In genomic region chr19:16571283-16571682, GRCh38 we compare ENCODE assay signal across 8 cellular contexts. TPM values are rescaled to one million over a fixed set of nuclear protein-coding genes. Genes with fewer than 3 reads are reported as not detected.
DNase-seq lines count a peak whose midpoint lies in the region; ATAC-seq and TF ChIP-seq lines count a peak whose summit lies in the region.

No MANE protein-coding gene starts in this region.

- peak overlapping the region; percentile 72 for H3K4me3 ChIP-seq in CD8-positive, alpha-beta memory T cell (ENCODE audit: low read length)
- H3K4me3 ChIP-seq in IMR-90 (ENCODE audit: insufficient read depth, low read depth, low read length) (peak overlapping the region; percentile 78), thyroid gland (replicated peaks in 1 of 3) (peak overlapping the region; percentile 73 to 75 (median 75))

- dilution Hi-C loops in IMR-90 (cut with HindIII; ENCODE audit: low sequenced_read_pairs, unreplicated experiment): no loop called here

- no peak for TF ChIP-seq RAD21 in IMR-90 (IDR thresholded peaks at IDR 0.05; ENCODE audit: low read length)

- H3K4me1 ChIP-seq in CD8-positive, alpha-beta memory T cell (ENCODE audit: insufficient read depth, low read length): peaks cover 62% of the 10 kb centered on the region
- H3K4me1 ChIP-seq in IMR-90 (ENCODE audit: control insufficient read depth, insufficient read depth, low read length) (peaks cover 13% of the 10 kb centered on the region), thyroid gland (peaks cover 24 to 25% of the 10 kb centered on the region in 2 donors)

- H3K27me3 Mint-ChIP-seq in CD8-positive, alpha-beta memory T cell: no peaks in the 10 kb centered on the region
- no peaks in the 10 kb centered on the region for H3K27me3 Mint-ChIP-seq in activated T-helper 2 cell treated with anti-CD3 and anti-CD28 coated beads, Interferon-gamma antibody, Interleukin-2, Interleukin-4, amounts not matched to agents 10 μg/mL and 5 μg/mL and 100 μg/mL, durations not matched to agents 14 hours and 24 hours and 36 hours (ENCODE audit: low read depth)

- no peak overlapping the region; the same call in none of the 2 replicates for H4K5ac ChIP-seq in IMR-90 (ENCODE audit: low read depth, low read length)

- peaks cover 5% of the 10 kb centered on the region for H3K36me3 ChIP-seq in CD8-positive, alpha-beta memory T cell (ENCODE audit: insufficient read depth, low read length)
- H3K36me3 ChIP-seq in IMR-90 (ENCODE audit: control insufficient read depth, insufficient read depth, low read length) (peaks cover 33% of the 10 kb centered on the region), thyroid gland (peaks cover 19 to 22% of the 10 kb centered on the region in 2 donors)

- H2BK15ac ChIP-seq in IMR-90 (ENCODE audit: low read depth, low read length): no peak overlapping the region

- H4K8ac ChIP-seq in IMR-90 (ENCODE audit: low read depth in 2 of 2, low read length in 2 of 2): peak overlapping the region; percentile 5 to 74; a peak in 3 of 4 replicates

- peak overlapping the region; percentile 92 for H3K23ac ChIP-seq in IMR-90 (ENCODE audit: low read depth, low read length)

- H4K91ac ChIP-seq in IMR-90 (ENCODE audit: insufficient read depth, low read depth, low read length): peak overlapping the region; percentile 32; the same call in 1 of the 2 replicates

- intact Hi-C loops in IMR-90 (cut with micrococcal nuclease) (loop anchor here (5.0 kb wide), 1 partner anchor 56 kb away; the partner anchor contains the start of gene MED26), thyroid gland (cut with DNase I) (loop anchor here (5.0 kb wide), 1 partner anchor 56 kb away; the partner anchor contains the start of gene MED26)
- intact Hi-C loops in activated T-helper 2 cell treated with anti-CD3 and anti-CD28 coated beads, Interferon-gamma antibody, Interleukin-2, Interleukin-4, amounts not matched to agents 10 μg/mL and 5 μg/mL and 100 μg/mL, durations not matched to agents 14 hours and 24 hours and 36 hours (cut with micrococcal nuclease): loop anchor here (5.0 kb wide), 1 partner anchor 74 kb away; the partner anchor contains the start of genes C19orf44 and CALR3

- peak overlapping the region; percentile 98 for H2AFZ ChIP-seq in IMR-90 (replicated peaks; ENCODE audit: low read length, poor library complexity)

- POLR2A ChIA-PET in CD8-positive, alpha-beta memory T cell (lab: Charles Lee): interaction anchor here (0.5 to 2.2 kb wide), 4 partner anchors 13 to 71 kb away, joined by 3 to 15 read pairs (median 10); no protein-coding TSS in a partner anchor
- POLR2A ChIA-PET in IMR-90 (lab: Charles Lee; ENCODE audit: unreplicated experiment): no interaction called here

- H3K9ac ChIP-seq in IMR-90 (ENCODE audit: low read depth, low read length): peak overlapping the region; percentile 59

- peak overlapping the region; percentile 76; the same call in 1 of the 2 replicates for H2AK5ac ChIP-seq in IMR-90 (ENCODE audit: low read depth, low read length)

- no peak for TF ChIP-seq POLR2A in IMR-90 (IDR thresholded peaks at IDR 0.05; ENCODE audit: low read depth, low read length)
- no peak for TF ChIP-seq POLR2A in thyroid gland (IDR thresholded peaks at IDR 0.05)

- no TSS peak for BruUV-seq in IMR-90 (replicated peaks; lab: Mats Ljungman, UMichigan)

- peaks cover 51 to 74% (median 62%) of the 10 kb centered on the region in 3 donors for H3K4me1 Mint-ChIP-seq in CD8-positive, alpha-beta memory T cell
- peaks cover 46% of the 10 kb centered on the region for H3K4me1 Mint-ChIP-seq in activated T-helper 2 cell treated with anti-CD3 and anti-CD28 coated beads, Interferon-gamma antibody, Interleukin-2, Interleukin-4, amounts not matched to agents 10 μg/mL and 5 μg/mL and 100 μg/mL, durations not matched to agents 14 hours and 24 hours and 36 hours (ENCODE audit: low read depth)

- H3K36me3 Mint-ChIP-seq in CD8-positive, alpha-beta memory T cell: peaks cover 0 to 63% (median 9%) of the 10 kb centered on the region in 3 donors
- H3K36me3 Mint-ChIP-seq in activated T-helper 2 cell treated with anti-CD3 and anti-CD28 coated beads, Interferon-gamma antibody, Interleukin-2, Interleukin-4, amounts not matched to agents 10 μg/mL and 5 μg/mL and 100 μg/mL, durations not matched to agents 14 hours and 24 hours and 36 hours (ENCODE audit: low read depth): peaks cover 76% of the 10 kb centered on the region

- no peak overlapping the region for H2BK20ac ChIP-seq in IMR-90 (ENCODE audit: low read depth, low read length)

- peak overlapping the region; percentile 94 for H3K4me2 ChIP-seq in IMR-90 (ENCODE audit: low read depth, low read length)

- H2AK9ac ChIP-seq in IMR-90 (replicated peaks; ENCODE audit: low read depth, low read length, poor library complexity): peak overlapping the region; percentile 99

- peak overlapping the region; percentile 85 for H3K27ac ChIP-seq in CD8-positive, alpha-beta memory T cell (ENCODE audit: low read depth, low read length)
- H3K27ac ChIP-seq in IMR-90 (ENCODE audit: insufficient read depth, low read length) (peak overlapping the region; percentile 35), thyroid gland (peak overlapping the region in 1 of 3 donors; percentile 56)

- no peak for DNase-seq in CD8-positive, alpha-beta memory T cell
- DNase-seq in IMR-90 (peak; percentile 36), iris pigment epithelial cell (ENCODE audit: low read depth) (peak; percentile 53), thyroid gland (no peak), amniotic stem cell (lab: John Stamatoyannopoulos, UW) (no peak), NCI-H187 (lab: John Stamatoyannopoulos, UW) (no peak)
- DNase-seq in activated T-helper 2 cell treated with anti-CD3 and anti-CD28 coated beads, Interferon-gamma antibody, Interleukin-2, Interleukin-4, amounts not matched to agents 10 μg/mL and 5 μg/mL and 100 μg/mL, durations not matched to agents 14 hours and 24 hours and 36 hours (ENCODE audit: low spot score): no peak
- DNase-seq in activated CD4-positive, alpha-beta T cell treated with anti-CD3 and anti-CD28 coated beads, Interleukin-2, amount 50 U/mL, for 48 hours: no peak

- H4K20me1 ChIP-seq in IMR-90 (ENCODE audit: insufficient read depth, low read length): peaks cover 33% of the 10 kb centered on the region

- no peak overlapping the region for H2BK120ac ChIP-seq in IMR-90 (ENCODE audit: low read depth, low read length)

- CTCF ChIA-PET in CD8-positive, alpha-beta memory T cell (lab: Charles Lee): interaction anchor here (1.0 kb wide), 1 partner anchor 9 kb away, joined by 3 read pairs; no protein-coding TSS in a partner anchor
- CTCF ChIA-PET in IMR-90 (lab: Yijun Ruan, JAX): no interaction called here

- H3K27me3 ChIP-seq in CD8-positive, alpha-beta memory T cell (ENCODE audit: insufficient read depth, low read length, poor library complexity, severe bottlenecking): no peaks in the 10 kb centered on the region
- H3K27me3 ChIP-seq in IMR-90 (ENCODE audit: control insufficient read depth, insufficient read depth, low read length) (no peaks in the 10 kb centered on the region), thyroid gland (no peaks in the 10 kb centered on the region)

- peak overlapping the region; percentile 83 for H3K4ac ChIP-seq in IMR-90 (ENCODE audit: low read depth, low read length)

- ATAC-seq in IMR-90 (ENCODE audit: low read depth): no peak

- H3K18ac ChIP-seq in IMR-90 (ENCODE audit: low read depth, low read length): no peak overlapping the region

- H3K9me3 Mint-ChIP-seq in CD8-positive, alpha-beta memory T cell: no peaks in the 10 kb centered on the region
- H3K9me3 Mint-ChIP-seq in activated T-helper 2 cell treated with anti-CD3 and anti-CD28 coated beads, Interferon-gamma antibody, Interleukin-2, Interleukin-4, amounts not matched to agents 10 μg/mL and 5 μg/mL and 100 μg/mL, durations not matched to agents 14 hours and 24 hours and 36 hours: peaks cover 7% of the 10 kb centered on the region

- peak overlapping the region; percentile 76 to 91 (median 83) for H3K4me3 Mint-ChIP-seq in CD8-positive, alpha-beta memory T cell
- peak overlapping the region; percentile 91 for H3K4me3 Mint-ChIP-seq in activated T-helper 2 cell treated with anti-CD3 and anti-CD28 coated beads, Interferon-gamma antibody, Interleukin-2, Interleukin-4, amounts not matched to agents 10 μg/mL and 5 μg/mL and 100 μg/mL, durations not matched to agents 14 hours and 24 hours and 36 hours (ENCODE audit: low read depth)

- H3K9me3 ChIP-seq in CD8-positive, alpha-beta memory T cell (ENCODE audit: low read length): no peaks in the 10 kb centered on the region
- H3K9me3 ChIP-seq in IMR-90 (ENCODE audit: control insufficient read depth, insufficient read depth, low read length) (no peaks in the 10 kb centered on the region), thyroid gland (no peaks in the 10 kb centered on the region)

- H3K79me1 ChIP-seq in IMR-90 (ENCODE audit: low read depth in 1 of 2, low read length in 2 of 2): peaks cover 38 to 94% of the 10 kb centered on the region in 2 experiments

- H3K14ac ChIP-seq in IMR-90 (replicated peaks; ENCODE audit: low read depth, low read length): peak overlapping the region; percentile 72

- WGBS in IMR-90 (ENCODE audit: extremely low coverage in 2 of 2, insufficient read length in 1 of 2), 2 experiments: 44% methylated on average over 3 of the region's 6 CpGs; no CpG with 5 or more reads in 1 of the 2 experiments
- 18 to 23% methylated on average over 5 to 6 of the region's 6 CpGs for WGBS in thyroid gland, 2 donors

- in situ Hi-C loops in IMR-90 (cut with MboI; ENCODE audit: low sequenced_read_pairs): no loop called here

- H2BK5ac ChIP-seq in IMR-90 (ENCODE audit: low read depth, low read length, poor library complexity, severe bottlenecking): no peak overlapping the region

- peaks cover 23% of the 10 kb centered on the region for H3K9me1 ChIP-seq in IMR-90 (ENCODE audit: insufficient read depth, low read length)

- TF ChIP-seq CTCF in IMR-90 (conservative IDR thresholded peaks at IDR 0.05; ENCODE audit: low read depth, low read length): no peak
- no peak for TF ChIP-seq CTCF in thyroid gland (IDR thresholded peaks at IDR 0.05)

- H3K56ac ChIP-seq in IMR-90 (ENCODE audit: extremely low read depth, insufficient read depth, low read length): peak overlapping the region; percentile 47; the same call in 1 of the 2 replicates

- H3K27ac Mint-ChIP-seq in CD8-positive, alpha-beta memory T cell: peak overlapping the region; percentile 46 to 99 (median 86)
- peak overlapping the region; percentile 76 for H3K27ac Mint-ChIP-seq in activated T-helper 2 cell treated with anti-CD3 and anti-CD28 coated beads, Interferon-gamma antibody, Interleukin-2, Interleukin-4, amounts not matched to agents 10 μg/mL and 5 μg/mL and 100 μg/mL, durations not matched to agents 14 hours and 24 hours and 36 hours

RNA-seq across cellular contexts. Expression of gene SLC35E1, which starts 0.9 kb away (rescaled TPM):
- total RNA-seq in CD8-positive, alpha-beta memory T cell: 10 to 100 TPM; 41.9 to 43.8 TPM
- polyA plus RNA-seq in CD8-positive, alpha-beta memory T cell: 30.6 TPM
- total RNA-seq in IMR-90 (2012; rRNA removed): 22.6 and 25.8 TPM in 2 replicates
- 38.0 and 46.7 TPM in 2 replicates for polyA plus RNA-seq in IMR-90 (2012; rRNA removed)
- polyA plus RNA-seq in IMR-90 (2012; cell fraction: cytosol; rRNA removed): 18.1 and 27.8 TPM in 2 replicates
- polyA plus RNA-seq in IMR-90 (2012; cell fraction: nucleus; rRNA removed; ENCODE audit: low replicate concordance): 33.2 and 71.8 TPM in 2 replicates
- 55.3 and 56.0 TPM in 2 replicates for total RNA-seq in activated T-helper 2 cell treated with anti-CD3 and anti-CD28 coated beads, Interferon-gamma antibody, Interleukin-2, Interleukin-4, amounts not matched to agents 10 μg/mL and 5 μg/mL and 100 μg/mL, durations not matched to agents 14 hours and 24 hours and 36 hours
- 10 to 100 TPM; 33.3 to 49.3 (median 38.6) TPM for total RNA-seq in thyroid gland

RNA-seq across cellular contexts. Expression of gene CHERP, which starts 29.0 kb away (rescaled TPM):
- 10 to 100 TPM; 73.1 to 74.2 TPM for total RNA-seq in CD8-positive, alpha-beta memory T cell
- polyA plus RNA-seq in CD8-positive, alpha-beta memory T cell: 20.3 TPM
- total RNA-seq in IMR-90 (2012; rRNA removed): 0.54 and 1.1 TPM in 2 replicates
- 13.5 and 15.6 TPM in 2 replicates for polyA plus RNA-seq in IMR-90 (2012; rRNA removed)
- polyA plus RNA-seq in IMR-90 (2012; cell fraction: cytosol; rRNA removed): 9.4 and 12.9 TPM in 2 replicates
- polyA plus RNA-seq in IMR-90 (2012; cell fraction: nucleus; rRNA removed; ENCODE audit: low replicate concordance): 37.1 and 59.7 TPM in 2 replicates
- 79.1 and 82.3 TPM in 2 replicates for total RNA-seq in activated T-helper 2 cell treated with anti-CD3 and anti-CD28 coated beads, Interferon-gamma antibody, Interleukin-2, Interleukin-4, amounts not matched to agents 10 μg/mL and 5 μg/mL and 100 μg/mL, durations not matched to agents 14 hours and 24 hours and 36 hours
- total RNA-seq in thyroid gland: 10 to 100 TPM in 3 of 4 donors, 1 to 10 TPM in 1; 8.1 to 15.5 (median 11.7) TPM

RNA-seq across cellular contexts. Expression of gene MED26, which starts 56.7 kb away (rescaled TPM):
- 10 to 100 TPM; 14.7 to 17.1 TPM for total RNA-seq in CD8-positive, alpha-beta memory T cell
- 3.1 TPM for polyA plus RNA-seq in CD8-positive, alpha-beta memory T cell
- total RNA-seq in IMR-90 (2012; rRNA removed) (2.0 and 2.8 TPM in 2 replicates), thyroid gland (10 to 100 TPM in 1 of 4 donors, 1 to 10 TPM in 3; 4.4 to 12.9 (median 8.4) TPM)
- polyA plus RNA-seq in IMR-90 (2012; rRNA removed): 4.0 and 4.9 TPM in 2 replicates
- 2.8 and 5.3 TPM in 2 replicates for polyA plus RNA-seq in IMR-90 (2012; cell fraction: cytosol; rRNA removed)
- polyA plus RNA-seq in IMR-90 (2012; cell fraction: nucleus; rRNA removed; ENCODE audit: low replicate concordance): 7.1 and 11.7 TPM in 2 replicates
- 13.4 and 15.8 TPM in 2 replicates for total RNA-seq in activated T-helper 2 cell treated with anti-CD3 and anti-CD28 coated beads, Interferon-gamma antibody, Interleukin-2, Interleukin-4, amounts not matched to agents 10 μg/mL and 5 μg/mL and 100 μg/mL, durations not matched to agents 14 hours and 24 hours and 36 hours

Comparison
In these comparisons a context has a peak if more than half of its experiments do, and no peak if none do; other contexts are left out.
1. DNase-seq: peak in IMR-90 (single experiment) and iris pigment epithelial cell (single experiment); none in CD8-positive, alpha-beta memory T cell (0 of 5), activated T-helper 2 cell treated with anti-CD3 and anti-CD28 coated beads, Interferon-gamma antibody, Interleukin-2, Interleukin-4, amounts not matched to agents 10 μg/mL and 5 μg/mL and 100 μg/mL, durations not matched to agents 14 hours and 24 hours and 36 hours (single experiment), thyroid gland (0 of 2), amniotic stem cell (single experiment), NCI-H187 (0 of 2) and activated CD4-positive, alpha-beta T cell treated with anti-CD3 and anti-CD28 coated beads, Interleukin-2, amount 50 U/mL, for 48 hours (0 of 2).
2. Peak in every context shown above with its lines, with median percentiles within 50 percentile points of each other: H3K4me3 ChIP-seq.